ENCODE assay signal across 1 cellular context in genomic region chr17:72444517-72445054, GRCh38.
TF ChIP-seq lines count a peak whose summit lies in the region.

No MANE protein-coding gene starts in this region.

TF ChIP-seq in HepG2, 621 proteins besides CTCF, POLR2A, EP300 and RAD21 (continued from another document):
- TF ChIP-seq E2F1 (CRISPR knock-in tag; IDR thresholded peaks at IDR 0.05): peak; percentile 64; the same call in 1 of the 2 replicates
- no peak for TF ChIP-seq TOPORS (CRISPR knock-in tag; IDR thresholded peaks at IDR 0.05)
- no peak for TF ChIP-seq AGO1 (IDR thresholded peaks at IDR 0.05; ENCODE audit: low read depth, low read length, poor library complexity, severe bottlenecking)
- TF ChIP-seq SAFB2 (CRISPR knock-in tag; IDR thresholded peaks at IDR 0.05; ENCODE audit: borderline replicate concordance, low read depth): peak; percentile 46; the same call in 1 of the 2 replicates
- 0 out of 2 replicates have a peak, but pooled peaks have one; percentile 19 for TF ChIP-seq ZBTB43 (CRISPR knock-in tag; conservative IDR thresholded peaks at IDR 0.05)
- TF ChIP-seq ZNF124 (CRISPR knock-in tag; IDR thresholded peaks at IDR 0.05): peak; percentile 63
- TF ChIP-seq KMT2A (CRISPR knock-in tag; IDR thresholded peaks at IDR 0.05): no peak
- 0 out of 2 replicates have a peak, but pooled peaks have one; percentile 43 for TF ChIP-seq ZFY (CRISPR knock-in tag; IDR thresholded peaks at IDR 0.05)
- no peak for TF ChIP-seq IKZF5 (CRISPR knock-in tag; IDR thresholded peaks at IDR 0.05)
- TF ChIP-seq FOXO4 (CRISPR knock-in tag; conservative IDR thresholded peaks at IDR 0.05): 0 out of 2 replicates have a peak, but pooled peaks have one; percentile 59
- TF ChIP-seq ZNF772 (CRISPR knock-in tag; IDR thresholded peaks at IDR 0.05): no peak
- TF ChIP-seq ZNF17 (CRISPR knock-in tag; IDR thresholded peaks at IDR 0.05): no peak
- no peak for TF ChIP-seq ZNF496 (CRISPR knock-in tag; IDR thresholded peaks at IDR 0.05; ENCODE audit: insufficient replicate concordance)
- TF ChIP-seq E2F5 (CRISPR knock-in tag; conservative IDR thresholded peaks at IDR 0.05): no peak
- no peak for TF ChIP-seq IRF2 (CRISPR knock-in tag; IDR thresholded peaks at IDR 0.05)
- no peak for TF ChIP-seq KDM1A (CRISPR knock-in tag; IDR thresholded peaks at IDR 0.05)
- TF ChIP-seq FIP1L1 (IDR thresholded peaks at IDR 0.05; ENCODE audit: borderline replicate concordance, insufficient read depth, low read depth, low read length): no peak
- TF ChIP-seq ASH2L (IDR thresholded peaks at IDR 0.05; ENCODE audit: insufficient read length, low read depth, low read length): no peak
- no peak for TF ChIP-seq NCOR1 (IDR thresholded peaks at IDR 0.05; ENCODE audit: borderline replicate concordance, low read length)
- peak; percentile 56; the same call in 1 of the 2 replicates for TF ChIP-seq SMYD3 (CRISPR knock-in tag; IDR thresholded peaks at IDR 0.05)
- TF ChIP-seq BATF2 (CRISPR knock-in tag; IDR thresholded peaks at IDR 0.05): no peak
- TF ChIP-seq ZFYVE20 (CRISPR knock-in tag; IDR thresholded peaks at IDR 0.05; ENCODE audit: borderline replicate concordance, low read depth): no peak
- TF ChIP-seq TCF12 (IDR thresholded peaks at IDR 0.05): no peak
- 0 out of 2 replicates have a peak, but pooled peaks have one; percentile 55 for TF ChIP-seq TCF12 (CRISPR knock-in tag; IDR thresholded peaks at IDR 0.05)
- no peak for TF ChIP-seq RFX3 (CRISPR knock-in tag; IDR thresholded peaks at IDR 0.05)
- TF ChIP-seq ZNF703 (CRISPR knock-in tag; IDR thresholded peaks at IDR 0.05; ENCODE audit: borderline replicate concordance): no peak
- no peak; the same call in 1 of the 2 replicates for TF ChIP-seq PRDM10 (CRISPR knock-in tag; IDR thresholded peaks at IDR 0.05; ENCODE audit: low read depth)
- no peak for TF ChIP-seq PITX1 (CRISPR knock-in tag; IDR thresholded peaks at IDR 0.05)
- 0 out of 2 replicates have a peak, but pooled peaks have one; percentile 41 for TF ChIP-seq MEF2D (CRISPR knock-in tag; IDR thresholded peaks at IDR 0.05)
- TF ChIP-seq MED1 (CRISPR knock-in tag; IDR thresholded peaks at IDR 0.05): no peak
- TF ChIP-seq ZNF878 (CRISPR knock-in tag; IDR thresholded peaks at IDR 0.05): peak; percentile 51; the same call in 1 of the 2 replicates
- TF ChIP-seq ZNF224 (CRISPR knock-in tag; IDR thresholded peaks at IDR 0.05): no peak
- TF ChIP-seq CCAR2 (optimal IDR thresholded peaks at IDR 0.05; ENCODE audit: low read depth, low read length): no peak
- no peak for TF ChIP-seq MIXL1 (CRISPR knock-in tag; IDR thresholded peaks at IDR 0.05)
